Comparison of ENCODE assay signal across 17 cellular contexts in genomic region chr11:6563121-6563619, GRCh38. TPM values are rescaled to one million over a fixed set of nuclear protein-coding genes. Genes with fewer than 3 reads are reported as not detected.
DNase-seq lines count a peak whose midpoint lies in the region; ATAC-seq and TF ChIP-seq lines count a peak whose summit lies in the region.
"Had no signal": no experiment of that assay in that cellular context is flagged by ENCODE, and none has a peak within 500 bp of the region (broad histone marks: within the 10 kb centered on the region; RNA-seq: fewer than 3 reads in every experiment).

No MANE protein-coding gene starts in this region.

- intact Hi-C loops in activated CD4-positive, alpha-beta T cell treated with anti-CD3 and anti-CD28 coated beads, Interleukin-2, amount 10 ng/mL, durations not matched to agents 24 days and 14 days (cut with micrococcal nuclease) = no loop called here
- intact Hi-C loops in posterior vena cava (cut with DNase I) = no loop called here

- H3K27me3 ChIP-seq in foreskin keratinocyte = no peaks in the 10 kb centered on the region

- no peaks in the 10 kb centered on the region for H3K9me3 Mint-ChIP-seq in activated CD4-positive, alpha-beta T cell treated with anti-CD3 and anti-CD28 coated beads, Interleukin-2, amount 10 ng/mL, durations not matched to agents 24 days and 14 days
- no peaks in the 10 kb centered on the region for H3K9me3 Mint-ChIP-seq in WTC11
- H3K9me3 Mint-ChIP-seq: CD4-positive, alpha-beta T cell had no signal

- H3K27ac ChIP-seq in foreskin keratinocyte = no peak overlapping the region
- H3K27ac ChIP-seq: SK-N-MC had no signal

- peak; percentile 43 for DNase-seq in activated CD4-positive, alpha-beta T cell treated with anti-CD3 and anti-CD28 coated beads, Interleukin-2, amount 10 ng/mL, durations not matched to agents 24 days and 14 days
- no peak for DNase-seq in activated CD4-positive, alpha-beta T cell treated with anti-CD3 and anti-CD28 coated beads for 48 hours
- DNase-seq in WTC11 (ENCODE audit: low spot score) = no peak
- no peak for DNase-seq in foreskin keratinocyte
- peak; percentile 36 for DNase-seq in posterior vena cava (ENCODE audit: low spot score)
- DNase-seq in NCI-H524 (lab: John Stamatoyannopoulos, UW) = no peak
- no peak for DNase-seq in kidney glomerular epithelial cell (lab: John Stamatoyannopoulos, UW)
- DNase-seq: CD4-positive, alpha-beta T cell; DMS53; MV-4-11; NCI-H1417 treated with DMSO at 0.1 percent for 48 hours; NCI-H187 treated with DMSO at 0.1 percent for 48 hours; NCI-H226; NCI-H526; Right ventricle myocardium superior had no signal

- ATAC-seq in WTC11 (peak; percentile 38; the same call in 1 of the 2 replicates), foreskin keratinocyte (peak; percentile 58), HG03135 (IDR thresholded peaks at IDR 0.05; ENCODE audit: unreplicated experiment) (no peak)

- H3K27me3 Mint-ChIP-seq in activated CD4-positive, alpha-beta T cell treated with anti-CD3 and anti-CD28 coated beads, Interleukin-2, amount 10 ng/mL, durations not matched to agents 24 days and 14 days = no peaks in the 10 kb centered on the region
- H3K27me3 Mint-ChIP-seq in WTC11 (ENCODE audit: low read depth) = no peaks in the 10 kb centered on the region
- H3K27me3 Mint-ChIP-seq: CD4-positive, alpha-beta T cell had no signal

- H3K4me1 Mint-ChIP-seq in activated CD4-positive, alpha-beta T cell treated with anti-CD3 and anti-CD28 coated beads, Interleukin-2, amount 10 ng/mL, durations not matched to agents 24 days and 14 days = no peaks in the 10 kb centered on the region
- H3K4me1 Mint-ChIP-seq in WTC11 = peaks cover 11% of the 10 kb centered on the region

- CTCF ChIA-PET in WTC11 (lab: Charles Lee) = interaction anchor here (1.1 to 1.4 kb wide), 2 partner anchors 32 to 200 kb away, joined by 3 to 5 read pairs; no protein-coding TSS in a partner anchor

- peaks cover 13% of the 10 kb centered on the region for H3K36me3 Mint-ChIP-seq in activated CD4-positive, alpha-beta T cell treated with anti-CD3 and anti-CD28 coated beads, Interleukin-2, amount 10 ng/mL, durations not matched to agents 24 days and 14 days (ENCODE audit: low read depth)
- no peaks in the 10 kb centered on the region for H3K36me3 Mint-ChIP-seq in WTC11

- no peaks in the 10 kb centered on the region for H3K4me1 ChIP-seq in foreskin keratinocyte

- H3K27ac Mint-ChIP-seq in activated CD4-positive, alpha-beta T cell treated with anti-CD3 and anti-CD28 coated beads, Interleukin-2, amount 10 ng/mL, durations not matched to agents 24 days and 14 days = no peak overlapping the region
- no peak overlapping the region for H3K27ac Mint-ChIP-seq in WTC11
- H3K27ac Mint-ChIP-seq: CD4-positive, alpha-beta T cell had no signal

- POLR2A ChIA-PET in WTC11 (lab: Charles Lee) = no interaction called here

- H3K4me3 Mint-ChIP-seq in activated CD4-positive, alpha-beta T cell treated with anti-CD3 and anti-CD28 coated beads, Interleukin-2, amount 10 ng/mL, durations not matched to agents 24 days and 14 days = no peak overlapping the region
- no peak overlapping the region for H3K4me3 Mint-ChIP-seq in WTC11
- H3K4me3 Mint-ChIP-seq: CD4-positive, alpha-beta T cell had no signal

- no peak for TF ChIP-seq CTCF in WTC11 (IDR thresholded peaks at IDR 0.05)
- TF ChIP-seq CTCF in foreskin keratinocyte (conservative IDR thresholded peaks at IDR 0.05) = no peak

TF ChIP-seq in WTC11, 78 proteins besides CTCF, POLR2A, EP300 and RAD21 (continues in another document):
- TF ChIP-seq, protein P1, sequence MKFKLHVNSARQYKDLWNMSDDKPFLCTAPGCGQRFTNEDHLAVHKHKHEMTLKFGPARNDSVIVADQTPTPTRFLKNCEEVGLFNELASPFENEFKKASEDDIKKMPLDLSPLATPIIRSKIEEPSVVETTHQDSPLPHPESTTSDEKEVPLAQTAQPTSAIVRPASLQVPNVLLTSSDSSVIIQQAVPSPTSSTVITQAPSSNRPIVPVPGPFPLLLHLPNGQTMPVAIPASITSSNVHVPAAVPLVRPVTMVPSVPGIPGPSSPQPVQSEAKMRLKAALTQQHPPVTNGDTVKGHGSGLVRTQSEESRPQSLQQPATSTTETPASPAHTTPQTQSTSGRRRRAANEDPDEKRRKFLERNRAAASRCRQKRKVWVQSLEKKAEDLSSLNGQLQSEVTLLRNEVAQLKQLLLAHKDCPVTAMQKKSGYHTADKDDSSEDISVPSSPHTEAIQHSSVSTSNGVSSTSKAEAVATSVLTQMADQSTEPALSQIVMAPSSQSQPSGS (CRISPR knock-in tag; IDR thresholded peaks at IDR 0.05; ENCODE audit: borderline replicate concordance, low read depth) = no peak
- TF ChIP-seq ZBTB21 (CRISPR knock-in tag; IDR thresholded peaks at IDR 0.05; ENCODE audit: borderline replicate concordance) (no peak), MXD4 (CRISPR knock-in tag; IDR thresholded peaks at IDR 0.05; ENCODE audit: borderline replicate concordance) (no peak), MYBL2 (CRISPR knock-in tag; IDR thresholded peaks at IDR 0.05) (no peak), USF2 (CRISPR knock-in tag; IDR thresholded peaks at IDR 0.05) (no peak), E2F1 (CRISPR knock-in tag; IDR thresholded peaks at IDR 0.05) (no peak), SOX15 (CRISPR knock-in tag; IDR thresholded peaks at IDR 0.05) (no peak)
- TF ChIP-seq, protein P2, sequence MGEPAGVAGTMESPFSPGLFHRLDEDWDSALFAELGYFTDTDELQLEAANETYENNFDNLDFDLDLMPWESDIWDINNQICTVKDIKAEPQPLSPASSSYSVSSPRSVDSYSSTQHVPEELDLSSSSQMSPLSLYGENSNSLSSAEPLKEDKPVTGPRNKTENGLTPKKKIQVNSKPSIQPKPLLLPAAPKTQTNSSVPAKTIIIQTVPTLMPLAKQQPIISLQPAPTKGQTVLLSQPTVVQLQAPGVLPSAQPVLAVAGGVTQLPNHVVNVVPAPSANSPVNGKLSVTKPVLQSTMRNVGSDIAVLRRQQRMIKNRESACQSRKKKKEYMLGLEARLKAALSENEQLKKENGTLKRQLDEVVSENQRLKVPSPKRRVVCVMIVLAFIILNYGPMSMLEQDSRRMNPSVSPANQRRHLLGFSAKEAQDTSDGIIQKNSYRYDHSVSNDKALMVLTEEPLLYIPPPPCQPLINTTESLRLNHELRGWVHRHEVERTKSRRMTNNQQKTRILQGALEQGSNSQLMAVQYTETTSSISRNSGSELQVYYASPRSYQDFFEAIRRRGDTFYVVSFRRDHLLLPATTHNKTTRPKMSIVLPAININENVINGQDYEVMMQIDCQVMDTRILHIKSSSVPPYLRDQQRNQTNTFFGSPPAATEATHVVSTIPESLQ (CRISPR knock-in tag; IDR thresholded peaks at IDR 0.05) = no peak
- TF ChIP-seq, protein P3, sequence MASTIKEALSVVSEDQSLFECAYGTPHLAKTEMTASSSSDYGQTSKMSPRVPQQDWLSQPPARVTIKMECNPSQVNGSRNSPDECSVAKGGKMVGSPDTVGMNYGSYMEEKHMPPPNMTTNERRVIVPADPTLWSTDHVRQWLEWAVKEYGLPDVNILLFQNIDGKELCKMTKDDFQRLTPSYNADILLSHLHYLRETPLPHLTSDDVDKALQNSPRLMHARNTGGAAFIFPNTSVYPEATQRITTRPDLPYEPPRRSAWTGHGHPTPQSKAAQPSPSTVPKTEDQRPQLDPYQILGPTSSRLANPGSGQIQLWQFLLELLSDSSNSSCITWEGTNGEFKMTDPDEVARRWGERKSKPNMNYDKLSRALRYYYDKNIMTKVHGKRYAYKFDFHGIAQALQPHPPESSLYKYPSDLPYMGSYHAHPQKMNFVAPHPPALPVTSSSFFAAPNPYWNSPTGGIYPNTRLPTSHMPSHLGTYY (CRISPR knock-in tag; IDR thresholded peaks at IDR 0.05) = no peak

RNA-seq across cellular contexts. Expression of gene RRP8, which starts 40.2 kb away (rescaled TPM):
- 41.5 and 43.8 TPM in 2 replicates for total RNA-seq in activated CD4-positive, alpha-beta T cell treated with anti-CD3 and anti-CD28 coated beads, Interleukin-2, amount 10 ng/mL, durations not matched to agents 24 days and 14 days
- total RNA-seq in WTC11 (2021) (12.5 to 15.0 TPM (median 14.6 TPM) in 3 replicates), foreskin keratinocyte (25.0 and 26.1 TPM in 2 replicates), posterior vena cava (10 to 100 TPM; 16.6 to 17.6 TPM)
- 30.4 and 34.6 TPM in 2 replicates for polyA plus RNA-seq in foreskin keratinocyte

RNA-seq across cellular contexts. Expression of gene ILK, which starts 40.4 kb away (rescaled TPM):
- total RNA-seq in activated CD4-positive, alpha-beta T cell treated with anti-CD3 and anti-CD28 coated beads, Interleukin-2, amount 10 ng/mL, durations not matched to agents 24 days and 14 days = 89.6 and 92.4 TPM in 2 replicates
- total RNA-seq in WTC11 (2021) = 97.7 to 112 TPM (median 110 TPM) in 3 replicates
- total RNA-seq in foreskin keratinocyte = 143 and 151 TPM in 2 replicates
- 143 and 150 TPM in 2 replicates for polyA plus RNA-seq in foreskin keratinocyte
- total RNA-seq in posterior vena cava = 100 to 1,000 TPM; 340 to 384 TPM

RNA-seq across cellular contexts. Expression of gene TAF10, which starts 48.8 kb away (rescaled TPM):
- 140 and 141 TPM in 2 replicates for total RNA-seq in activated CD4-positive, alpha-beta T cell treated with anti-CD3 and anti-CD28 coated beads, Interleukin-2, amount 10 ng/mL, durations not matched to agents 24 days and 14 days
- 165 to 186 TPM (median 178 TPM) in 3 replicates for total RNA-seq in WTC11 (2021)
- 152 and 171 TPM in 2 replicates for total RNA-seq in foreskin keratinocyte
- polyA plus RNA-seq in foreskin keratinocyte = 195 and 218 TPM in 2 replicates
- total RNA-seq in posterior vena cava = 100 to 1,000 TPM in 1 of 2 donors, 10 to 100 TPM in 1; 85.9 to 107 TPM

RNA-seq across cellular contexts. Expression of gene TPP1, which starts 56.1 kb away (rescaled TPM):
- 32.2 and 35.2 TPM in 2 replicates for total RNA-seq in activated CD4-positive, alpha-beta T cell treated with anti-CD3 and anti-CD28 coated beads, Interleukin-2, amount 10 ng/mL, durations not matched to agents 24 days and 14 days
- total RNA-seq in WTC11 (2021) (36.2 to 51.4 TPM (median 44.8 TPM) in 3 replicates), foreskin keratinocyte (36.3 and 43.3 TPM in 2 replicates), posterior vena cava (100 to 1,000 TPM in 1 of 2 donors, 10 to 100 TPM in 1; 80.9 to 137 TPM)
- polyA plus RNA-seq in foreskin keratinocyte = 33.0 and 33.1 TPM in 2 replicates

Comparison
In these comparisons a context has a peak if more than half of its experiments do, and no peak if none do; other contexts are left out.
1. DNase-seq: peak in activated CD4-positive, alpha-beta T cell treated with anti-CD3 and anti-CD28 coated beads, Interleukin-2, amount 10 ng/mL, durations not matched to agents 24 days and 14 days (single experiment) and posterior vena cava (single experiment); none in activated CD4-positive, alpha-beta T cell treated with anti-CD3 and anti-CD28 coated beads for 48 hours (single experiment), WTC11 (single experiment), foreskin keratinocyte (0 of 2), NCI-H524 (0 of 2) and kidney glomerular epithelial cell (single experiment).